Comparison of ENCODE assay signal across 20 cellular contexts in the genomic region with DNA sequence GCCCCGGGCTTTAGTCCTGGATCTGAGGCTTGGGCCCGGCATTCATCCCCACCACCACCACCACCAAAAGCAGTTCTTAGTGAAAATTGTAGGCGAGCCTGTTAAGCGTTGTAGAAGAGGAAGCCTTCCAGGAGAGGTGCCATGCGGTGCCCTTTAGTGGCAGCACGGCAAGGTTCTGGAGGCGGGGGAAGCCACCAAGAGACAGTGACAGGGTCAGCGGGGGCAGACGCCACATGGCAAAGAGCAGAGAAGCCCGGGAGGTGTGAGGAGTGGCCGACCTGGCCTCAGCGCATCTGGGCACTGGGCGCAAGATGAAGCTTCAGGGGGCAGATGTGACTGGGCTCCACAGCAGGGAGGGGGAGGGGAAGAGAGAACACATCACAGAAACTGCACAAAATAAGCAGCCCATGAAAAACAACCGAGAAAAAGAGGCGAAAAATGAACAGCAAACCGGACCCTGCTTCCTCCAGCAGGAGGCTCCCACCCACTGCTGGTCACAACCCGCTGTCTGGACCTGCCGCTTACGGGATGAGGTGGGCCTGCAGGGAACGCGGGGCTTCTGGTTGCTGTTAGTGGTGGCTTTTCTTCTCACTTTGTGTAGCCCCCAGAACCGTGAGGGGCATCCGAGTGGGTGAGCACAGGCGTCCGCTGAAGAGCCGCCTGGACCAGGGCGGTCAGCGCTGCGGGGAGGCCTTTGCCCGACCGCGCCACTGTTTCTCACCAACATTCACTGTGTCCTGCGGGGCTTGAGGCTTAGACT. TPM values are rescaled to one million over a fixed set of nuclear protein-coding genes. Genes with fewer than 3 reads are reported as not detected.
A peak's percentile ranks its signal among the peaks of the same experiment; 100 is the strongest.
DNase-seq lines count a peak whose midpoint lies in the region; ATAC-seq, FAIRE-seq and TF ChIP-seq lines count a peak whose summit lies in the region.
"Had no signal": no experiment of that assay in that cellular context is flagged by ENCODE, and none has a peak within 500 bp of the region (broad histone marks: within the 10 kb centered on the region; RNA-seq: fewer than 3 reads in every experiment).

No MANE protein-coding gene starts in this region.

- intact Hi-C loops in PC-9 (cut with micrococcal nuclease; ENCODE audit: unreplicated experiment): no loop called here
- intact Hi-C loops in heart right ventricle (cut with DNase I): no loop called here
- intact Hi-C loops in sciatic nerve (cut with DNase I): no loop called here

- CTCF ChIA-PET in PC-9 (lab: Charles Lee): interaction anchor here (0.6 kb wide), 2 partner anchors 362 to 419 kb away, joined by 3 to 16 read pairs; no protein-coding TSS in a partner anchor

- no peaks in the 10 kb centered on the region for H3K79me2 ChIP-seq in PC-9 (ENCODE audit: low read depth)

- no peak overlapping the region for H3K27ac ChIP-seq in PC-9
- H3K27ac ChIP-seq in heart right ventricle: peak overlapping the region in 9 of 10 donors; percentile 66 to 97 (median 90)
- H3K27ac ChIP-seq: dorsolateral prefrontal cortex, HL-60, skin epidermis, vagina had no signal

- DNase-seq in ELF-1 (ENCODE audit: low read depth, low spot score): peak; percentile 39
- DNase-seq in PC-9: no peak
- no peak for DNase-seq in heart right ventricle
- DNase-seq in sciatic nerve (ENCODE audit: low spot score): peak; percentile 36
- DNase-seq in urothelium cell line (ENCODE audit: low spot score): no peak
- no peak for DNase-seq in NCI-H526 (lab: John Stamatoyannopoulos, UW)
- no peak for DNase-seq in cerebellum (ENCODE audit: low spot score)
- no peak for DNase-seq in NCI-H2081 (lab: John Stamatoyannopoulos, UW)
- DNase-seq: C1 segment of cervical spinal cord; DMS79 treated with DMSO at 0.1 percent for 48 hours; NCI-H1417 treated with DMSO at 0.1 percent for 48 hours; OCI-M1; stimulated activated naive CD4-positive, alpha-beta T cell treated with Interleukin-2 at 50 U/mL for 16 hours had no signal

- no peaks in the 10 kb centered on the region for H3K9me3 ChIP-seq in PC-9 (ENCODE audit: insufficient read depth, low read depth)
- no peaks in the 10 kb centered on the region for H3K9me3 ChIP-seq in heart right ventricle
- H3K9me3 ChIP-seq: vagina had no signal

- BruUV-seq in PC-9 (replicated peaks; lab: Mats Ljungman, UMichigan): no TSS peak

- no peak for FAIRE-seq in urothelium cell line (lab: Jason Lieb, UNC)
- FAIRE-seq: astrocyte had no signal

- H3K27me3 ChIP-seq in PC-9 (ENCODE audit: insufficient read depth, low read depth): peaks cover 24% of the 10 kb centered on the region
- peaks cover 0 to 18% (median 7%) of the 10 kb centered on the region in 7 donors for H3K27me3 ChIP-seq in heart right ventricle
- H3K27me3 ChIP-seq: vagina had no signal

- ATAC-seq in heart right ventricle (no peak), sciatic nerve (no peak)

- no peaks in the 10 kb centered on the region for H3K9me2 ChIP-seq in PC-9 (ENCODE audit: insufficient read depth)

- H3K36me3 ChIP-seq in PC-9 (ENCODE audit: low read depth) (no peaks in the 10 kb centered on the region), heart right ventricle (peaks cover 0 to 4% (median 0%) of the 10 kb centered on the region in 9 donors)
- H3K36me3 ChIP-seq: vagina had no signal

- 68 to 78% methylated on average over 33 of the region's 33 CpGs for WGBS in heart right ventricle, 2 donors

- H3F3A ChIP-seq in PC-9 (ENCODE audit: insufficient read depth, low read depth): no peaks in the 10 kb centered on the region

- H3K4me3 ChIP-seq in PC-9 (no peak overlapping the region), heart right ventricle (no peak overlapping the region)
- H3K4me3 ChIP-seq: dorsolateral prefrontal cortex, skin epidermis, vagina had no signal

- TF ChIP-seq CTCF in PC-9 (conservative IDR thresholded peaks at IDR 0.05): 0 out of 2 replicates have a peak, but pooled peaks have one; percentile 30
- peak in 1 of 9 donors; percentile 16 for TF ChIP-seq CTCF in heart right ventricle (IDR thresholded peaks at IDR 0.05)

- POLR2A ChIA-PET in PC-9 (lab: Charles Lee; ENCODE audit: unreplicated experiment): no interaction called here

- H4K20me1 ChIP-seq in PC-9 (ENCODE audit: insufficient read depth): peaks cover 20% of the 10 kb centered on the region

- no peak overlapping the region for H3K4me2 ChIP-seq in PC-9

- H2AFZ ChIP-seq in PC-9: no peak overlapping the region

- H3K4me1 ChIP-seq in PC-9 (replicated peaks; ENCODE audit: insufficient read depth) (no peaks in the 10 kb centered on the region), heart right ventricle (peaks cover 0 to 76% (median 12%) of the 10 kb centered on the region in 9 donors)

RNA-seq across cellular contexts. Expression of a gene that starts 4.3 kb away (rescaled TPM):
- not detected in 2 replicates for total RNA-seq in PC-9 (2021)
- total RNA-seq in heart right ventricle: 10 to 100 TPM; 27.4 to 96.6 (median 58.3) TPM
- polyA plus RNA-seq in heart right ventricle: 10 to 100 TPM in 1 of 2 donors, 1 to 10 TPM in 1; 2.6 to 16.0 TPM
- not detected for total RNA-seq in sciatic nerve
- 0.36 TPM for total RNA-seq in cerebellum
- total RNA-seq: astrocyte, lung microvascular endothelial cell, vagina had no signal
- polyA plus RNA-seq: neural cell had no signal

RNA-seq across cellular contexts. Expression of a gene that starts 22.4 kb away (rescaled TPM):
- total RNA-seq in PC-9 (2021) (24.1 and 31.1 TPM in 2 replicates), heart right ventricle (10 to 100 TPM in 1 of 10 donors, 1 to 10 TPM in 9; 5.0 to 10.4 (median 7.7) TPM), sciatic nerve (9.0 TPM), cerebellum (6.1 TPM)
- 1 to 10 TPM; 3.8 to 4.3 TPM for polyA plus RNA-seq in heart right ventricle

RNA-seq across cellular contexts. Expression of a gene that starts 22.5 kb away (rescaled TPM):
- 347 and 443 TPM in 2 replicates for total RNA-seq in PC-9 (2021)
- total RNA-seq in heart right ventricle: 100 to 1,000 TPM; 557 to 897 (median 823) TPM
- polyA plus RNA-seq in heart right ventricle: 100 to 1,000 TPM; 317 to 636 TPM
- total RNA-seq in sciatic nerve: 105 TPM
- total RNA-seq in cerebellum: 70.0 TPM

Comparison
In these comparisons a context has a peak if more than half of its experiments do, and no peak if none do; other contexts are left out.
1. DNase-seq: peak in ELF-1 (single experiment) and sciatic nerve (single experiment); none in PC-9 (0 of 2), heart right ventricle (0 of 2), urothelium cell line (single experiment), NCI-H526 (0 of 2), cerebellum (single experiment) and NCI-H2081 (0 of 2).
2. RNA of a gene that starts 4.3 kb away (total RNA-seq): 27.4 to 96.6 TPM in heart right ventricle; 0.36 TPM in cerebellum (single experiment), not detected in PC-9 and not detected in sciatic nerve (single experiment); every median in the first group is over 10 times any median in the second.